ENCODE assay signal across 19 cellular contexts in the genomic region with DNA sequence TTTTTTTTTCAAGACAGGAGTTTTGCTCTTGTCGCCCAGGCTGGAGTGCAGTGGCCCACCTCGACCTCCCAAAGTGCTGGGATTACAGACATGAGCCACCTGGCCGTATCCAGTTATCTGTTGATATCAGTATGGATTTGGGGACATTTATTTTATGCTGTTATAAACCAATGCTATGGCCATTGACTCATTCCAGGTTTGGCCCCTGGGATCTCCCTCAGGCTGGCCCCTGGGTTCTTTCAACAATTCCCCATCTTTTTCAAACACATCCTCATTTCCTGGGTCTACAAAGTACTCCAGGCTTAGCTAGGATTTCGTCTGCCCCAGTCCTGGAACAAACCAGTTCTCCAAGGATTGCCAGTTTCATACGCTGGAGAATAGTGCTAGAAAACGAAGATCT.
"Had no signal": no experiment of that assay in that cellular context is flagged by ENCODE, and none has a peak within 500 bp of the region (broad histone marks: within the 10 kb centered on the region; RNA-seq: fewer than 3 reads in every experiment).

No MANE protein-coding gene starts in this region.

- H3K27ac ChIP-seq: left lung, lower lobe of right lung, suprapubic skin, tibial artery, VCaP had no signal

- H3K9me3 ChIP-seq: left lung, lower lobe of right lung, suprapubic skin, tibial artery had no signal

- H3K27me3 Mint-ChIP-seq: naive thymus-derived CD8-positive, alpha-beta T cell had no signal

- ATAC-seq: left lung; naive thymus-derived CD8-positive, alpha-beta T cell had no signal

- H3K4me3 Mint-ChIP-seq: activated naive CD4-positive, alpha-beta T cell treated with anti-CD3 and anti-CD28 coated beads, Interleukin-2, amount 10 ng/mL, durations not matched to agents 7 days and 5 days; central memory CD8-positive, alpha-beta T cell; naive thymus-derived CD8-positive, alpha-beta T cell; neural crest cell had no signal

- H3K36me3 Mint-ChIP-seq: activated naive CD4-positive, alpha-beta T cell treated with anti-CD3 and anti-CD28 coated beads, Interleukin-2, amount 10 ng/mL, durations not matched to agents 7 days and 5 days had no signal

- DNase-seq: activated CD4-positive, alpha-beta T cell treated with anti-CD3 and anti-CD28 coated beads for 4 hours; activated CD4-positive, alpha-beta T cell treated with anti-CD3 and anti-CD28 coated beads, Interleukin-2, amount 50 U/mL, for 48 hours; activated gamma-delta T cell; activated naive CD4-positive, alpha-beta T cell treated with anti-CD3 and anti-CD28 coated beads, Interleukin-2, amount 10 ng/mL, durations not matched to agents 7 days and 5 days; anterior cingulate cortex; dermis blood vessel endothelial cell; effector CD4-positive, alpha-beta T cell; kidney glomerular epithelial cell; left lung; lower lobe of right lung; mesenchymal stem cell; naive thymus-derived CD8-positive, alpha-beta T cell; nucleus accumbens; stimulated activated CD4-positive, alpha-beta T cell treated with anti-CD3 and anti-CD28 coated beads, Interleukin-2, amount 100 ng/mL, for 48 hours; tibial artery had no signal

- H3K9me3 Mint-ChIP-seq: activated naive CD4-positive, alpha-beta T cell treated with anti-CD3 and anti-CD28 coated beads, Interleukin-2, amount 10 ng/mL, durations not matched to agents 7 days and 5 days; central memory CD8-positive, alpha-beta T cell; naive thymus-derived CD8-positive, alpha-beta T cell; neural crest cell had no signal

- H3K27ac Mint-ChIP-seq: activated naive CD4-positive, alpha-beta T cell treated with anti-CD3 and anti-CD28 coated beads, Interleukin-2, amount 10 ng/mL, durations not matched to agents 7 days and 5 days had no signal

- H3K4me3 ChIP-seq: left lung, lower lobe of right lung, suprapubic skin, tibial artery had no signal

- H3K4me1 ChIP-seq: lower lobe of right lung, tibial artery had no signal
